In genomic region chr5:10920400-10920799, GRCh38 we compare ENCODE assay signal across 9 cellular contexts.
"Had no signal": no experiment of that assay in that cellular context is flagged by ENCODE, and none has a peak within 500 bp of the region (broad histone marks: within the 10 kb centered on the region; RNA-seq: fewer than 3 reads in every experiment).

No MANE protein-coding gene starts in this region.

- H3K4me3 ChIP-seq: GM23338, HAP-1 had no signal

- H3K4me1 ChIP-seq: HAP-1 had no signal

- H3K9me3 ChIP-seq: HAP-1 had no signal

- DNase-seq: HFFc6, Kasumi-1, KG1 had no signal

- FAIRE-seq: H1, H54 had no signal

- H3K4me2 ChIP-seq: GM23338 had no signal

- ATAC-seq: GM23338, HCT116 had no signal

- H2AFZ ChIP-seq: GM23338 had no signal

- H3K36me3 ChIP-seq: HAP-1 had no signal

- H3K27ac ChIP-seq: HL-60 had no signal
